Comparison of ENCODE assay signal across 1 cellular context in genomic region chr2:66391240-66391639, GRCh38. TPM values are rescaled to one million over a fixed set of nuclear protein-coding genes. Genes with fewer than 3 reads are reported as not detected.
"Had no signal": no experiment of that assay in that cellular context is flagged by ENCODE, and none has a peak within 500 bp of the region (broad histone marks: within the 10 kb centered on the region; RNA-seq: fewer than 3 reads in every experiment).

No MANE protein-coding gene starts in this region.

RNA-seq across cellular contexts. Expression of gene MEIS1, which starts 43.7 kb away (rescaled TPM):
- total RNA-seq: T-helper 1 cell treated with Interleukin-12 subunit alpha and Interleukin-12 subunit beta and Interleukin-4 antibody, amounts not matched to agents 30 ng/mL and 1 ng/mL, for 36 hours had no signal
